1 cellular context compared by ENCODE assay signal in the genomic region with DNA sequence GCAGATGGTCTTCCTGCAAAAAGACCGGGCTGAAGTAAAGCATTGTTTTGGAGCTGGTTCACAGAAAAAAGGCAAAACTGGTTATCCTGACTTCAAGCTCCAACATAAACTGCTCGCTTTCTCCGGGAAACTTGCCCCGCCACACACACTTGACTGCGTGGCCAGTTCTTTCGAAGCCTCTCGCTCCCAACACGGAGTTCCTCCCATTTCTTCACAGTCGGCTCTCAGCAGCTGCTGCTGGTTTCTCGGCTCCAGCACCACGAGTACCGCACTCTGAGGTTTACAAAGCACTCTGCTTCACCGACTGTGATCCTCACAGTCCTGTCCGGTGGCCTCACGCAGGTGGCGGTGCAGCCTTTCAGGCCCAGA.
A peak's percentile ranks its signal among the peaks of the same experiment; 100 is the strongest.
TF ChIP-seq lines count a peak whose summit lies in the region.

No MANE protein-coding gene starts in this region.

TF ChIP-seq in H1, 55 proteins besides CTCF, POLR2A, EP300 and RAD21:
- TF ChIP-seq KDM4A (IDR thresholded peaks at IDR 0.05; ENCODE audit: low read depth, low read length, severe bottlenecking) = peak; percentile 11
- TF ChIP-seq MAX (IDR thresholded peaks at IDR 0.05) = peak; percentile 83
- no peak for TF ChIP-seq RNF2 (IDR thresholded peaks at IDR 0.05; ENCODE audit: borderline replicate concordance, low read depth, low read length, missing control alignments, poor library complexity, severe bottlenecking)
- TF ChIP-seq RBBP5 (IDR thresholded peaks at IDR 0.05; ENCODE audit: borderline replicate concordance, low read depth, low read length) = no peak
- TF ChIP-seq, protein P1, sequence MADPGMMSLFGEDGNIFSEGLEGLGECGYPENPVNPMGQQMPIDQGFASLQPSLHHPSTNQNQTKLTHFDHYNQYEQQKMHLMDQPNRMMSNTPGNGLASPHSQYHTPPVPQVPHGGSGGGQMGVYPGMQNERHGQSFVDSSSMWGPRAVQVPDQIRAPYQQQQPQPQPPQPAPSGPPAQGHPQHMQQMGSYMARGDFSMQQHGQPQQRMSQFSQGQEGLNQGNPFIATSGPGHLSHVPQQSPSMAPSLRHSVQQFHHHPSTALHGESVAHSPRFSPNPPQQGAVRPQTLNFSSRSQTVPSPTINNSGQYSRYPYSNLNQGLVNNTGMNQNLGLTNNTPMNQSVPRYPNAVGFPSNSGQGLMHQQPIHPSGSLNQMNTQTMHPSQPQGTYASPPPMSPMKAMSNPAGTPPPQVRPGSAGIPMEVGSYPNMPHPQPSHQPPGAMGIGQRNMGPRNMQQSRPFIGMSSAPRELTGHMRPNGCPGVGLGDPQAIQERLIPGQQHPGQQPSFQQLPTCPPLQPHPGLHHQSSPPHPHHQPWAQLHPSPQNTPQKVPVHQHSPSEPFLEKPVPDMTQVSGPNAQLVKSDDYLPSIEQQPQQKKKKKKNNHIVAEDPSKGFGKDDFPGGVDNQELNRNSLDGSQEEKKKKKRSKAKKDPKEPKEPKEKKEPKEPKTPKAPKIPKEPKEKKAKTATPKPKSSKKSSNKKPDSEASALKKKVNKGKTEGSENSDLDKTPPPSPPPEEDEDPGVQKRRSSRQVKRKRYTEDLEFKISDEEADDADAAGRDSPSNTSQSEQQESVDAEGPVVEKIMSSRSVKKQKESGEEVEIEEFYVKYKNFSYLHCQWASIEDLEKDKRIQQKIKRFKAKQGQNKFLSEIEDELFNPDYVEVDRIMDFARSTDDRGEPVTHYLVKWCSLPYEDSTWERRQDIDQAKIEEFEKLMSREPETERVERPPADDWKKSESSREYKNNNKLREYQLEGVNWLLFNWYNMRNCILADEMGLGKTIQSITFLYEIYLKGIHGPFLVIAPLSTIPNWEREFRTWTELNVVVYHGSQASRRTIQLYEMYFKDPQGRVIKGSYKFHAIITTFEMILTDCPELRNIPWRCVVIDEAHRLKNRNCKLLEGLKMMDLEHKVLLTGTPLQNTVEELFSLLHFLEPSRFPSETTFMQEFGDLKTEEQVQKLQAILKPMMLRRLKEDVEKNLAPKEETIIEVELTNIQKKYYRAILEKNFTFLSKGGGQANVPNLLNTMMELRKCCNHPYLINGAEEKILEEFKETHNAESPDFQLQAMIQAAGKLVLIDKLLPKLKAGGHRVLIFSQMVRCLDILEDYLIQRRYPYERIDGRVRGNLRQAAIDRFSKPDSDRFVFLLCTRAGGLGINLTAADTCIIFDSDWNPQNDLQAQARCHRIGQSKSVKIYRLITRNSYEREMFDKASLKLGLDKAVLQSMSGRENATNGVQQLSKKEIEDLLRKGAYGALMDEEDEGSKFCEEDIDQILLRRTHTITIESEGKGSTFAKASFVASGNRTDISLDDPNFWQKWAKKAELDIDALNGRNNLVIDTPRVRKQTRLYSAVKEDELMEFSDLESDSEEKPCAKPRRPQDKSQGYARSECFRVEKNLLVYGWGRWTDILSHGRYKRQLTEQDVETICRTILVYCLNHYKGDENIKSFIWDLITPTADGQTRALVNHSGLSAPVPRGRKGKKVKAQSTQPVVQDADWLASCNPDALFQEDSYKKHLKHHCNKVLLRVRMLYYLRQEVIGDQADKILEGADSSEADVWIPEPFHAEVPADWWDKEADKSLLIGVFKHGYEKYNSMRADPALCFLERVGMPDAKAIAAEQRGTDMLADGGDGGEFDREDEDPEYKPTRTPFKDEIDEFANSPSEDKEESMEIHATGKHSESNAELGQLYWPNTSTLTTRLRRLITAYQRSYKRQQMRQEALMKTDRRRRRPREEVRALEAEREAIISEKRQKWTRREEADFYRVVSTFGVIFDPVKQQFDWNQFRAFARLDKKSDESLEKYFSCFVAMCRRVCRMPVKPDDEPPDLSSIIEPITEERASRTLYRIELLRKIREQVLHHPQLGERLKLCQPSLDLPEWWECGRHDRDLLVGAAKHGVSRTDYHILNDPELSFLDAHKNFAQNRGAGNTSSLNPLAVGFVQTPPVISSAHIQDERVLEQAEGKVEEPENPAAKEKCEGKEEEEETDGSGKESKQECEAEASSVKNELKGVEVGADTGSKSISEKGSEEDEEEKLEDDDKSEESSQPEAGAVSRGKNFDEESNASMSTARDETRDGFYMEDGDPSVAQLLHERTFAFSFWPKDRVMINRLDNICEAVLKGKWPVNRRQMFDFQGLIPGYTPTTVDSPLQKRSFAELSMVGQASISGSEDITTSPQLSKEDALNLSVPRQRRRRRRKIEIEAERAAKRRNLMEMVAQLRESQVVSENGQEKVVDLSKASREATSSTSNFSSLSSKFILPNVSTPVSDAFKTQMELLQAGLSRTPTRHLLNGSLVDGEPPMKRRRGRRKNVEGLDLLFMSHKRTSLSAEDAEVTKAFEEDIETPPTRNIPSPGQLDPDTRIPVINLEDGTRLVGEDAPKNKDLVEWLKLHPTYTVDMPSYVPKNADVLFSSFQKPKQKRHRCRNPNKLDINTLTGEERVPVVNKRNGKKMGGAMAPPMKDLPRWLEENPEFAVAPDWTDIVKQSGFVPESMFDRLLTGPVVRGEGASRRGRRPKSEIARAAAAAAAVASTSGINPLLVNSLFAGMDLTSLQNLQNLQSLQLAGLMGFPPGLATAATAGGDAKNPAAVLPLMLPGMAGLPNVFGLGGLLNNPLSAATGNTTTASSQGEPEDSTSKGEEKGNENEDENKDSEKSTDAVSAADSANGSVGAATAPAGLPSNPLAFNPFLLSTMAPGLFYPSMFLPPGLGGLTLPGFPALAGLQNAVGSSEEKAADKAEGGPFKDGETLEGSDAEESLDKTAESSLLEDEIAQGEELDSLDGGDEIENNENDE (IDR thresholded peaks at IDR 0.05; ENCODE audit: insufficient replicate concordance, low read length) = no peak
- peak; percentile 30 for TF ChIP-seq TAF7 (optimal IDR thresholded peaks at IDR 0.05; ENCODE audit: borderline replicate concordance, low read depth, low read length)
- peak; percentile 91 for TF ChIP-seq E2F6 (IDR thresholded peaks at IDR 0.05)
- no peak for TF ChIP-seq EGR1 (IDR thresholded peaks at IDR 0.05; ENCODE audit: borderline replicate concordance, low read depth, low read length)
- TF ChIP-seq NANOG (IDR thresholded peaks at IDR 0.05; ENCODE audit: insufficient read depth, low read depth, low read length, poor library complexity, severe bottlenecking) = no peak
